Comparison of ENCODE assay signal across 17 cellular contexts in genomic region chr6:33177552-33178446, GRCh38.
"Had no signal": no experiment of that assay in that cellular context is flagged by ENCODE, and none has a peak within 500 bp of the region (broad histone marks: within the 10 kb centered on the region; RNA-seq: fewer than 3 reads in every experiment).

No MANE protein-coding gene starts in this region.

- H3K9me3 ChIP-seq: lower lobe of right lung, right atrium auricular region, tibial nerve, vagina had no signal

- DNase-seq: activated CD4-positive, alpha-beta memory T cell treated with anti-CD3 and anti-CD28 coated beads, Interleukin-2, amount 10 ng/mL, durations not matched to agents 7 days and 5 days; activated effector memory CD4-positive, alpha-beta T cell treated with Interleukin-2 at 50 U/mL for 16 hours; activated T-cell treated with anti-CD3 and anti-CD28 coated beads, Interleukin-2, amount 50 U/mL, for 4 hours; brain microvascular endothelial cell; cortex of kidney; effector CD8-positive, alpha-beta T cell; head of caudate nucleus; lower lobe of right lung; small intestine; stimulated activated CD4-positive, alpha-beta T cell treated with anti-CD3 and anti-CD28 coated beads, Interleukin-4, amount 100 ng/mL, for 24 hours; stimulated activated naive CD4-positive, alpha-beta T cell treated with Interleukin-2 at 50 U/mL for 16 hours; substantia nigra; WERI-Rb-1 had no signal

- H3K27me3 ChIP-seq: brain microvascular endothelial cell, right atrium auricular region, tibial nerve, vagina had no signal

- H3K36me3 ChIP-seq: brain microvascular endothelial cell, lower lobe of right lung, right atrium auricular region, tibial nerve, vagina, WERI-Rb-1 had no signal

- ATAC-seq: activated T-cell treated with anti-CD3 and anti-CD28 coated beads, Interleukin-2, amount 50 U/mL, for 4 hours; lower lobe of right lung had no signal

- H3K27ac ChIP-seq: brain microvascular endothelial cell, epithelial cell of prostate, lower lobe of right lung, right atrium auricular region, tibial nerve, vagina, WERI-Rb-1 had no signal

- H3K4me1 ChIP-seq: lower lobe of right lung, right atrium auricular region, tibial nerve, vagina had no signal

- H3K4me3 ChIP-seq: lower lobe of right lung, right atrium auricular region, tibial nerve, vagina had no signal
